ENCODE assay signal across 22 cellular contexts in the genomic region with DNA sequence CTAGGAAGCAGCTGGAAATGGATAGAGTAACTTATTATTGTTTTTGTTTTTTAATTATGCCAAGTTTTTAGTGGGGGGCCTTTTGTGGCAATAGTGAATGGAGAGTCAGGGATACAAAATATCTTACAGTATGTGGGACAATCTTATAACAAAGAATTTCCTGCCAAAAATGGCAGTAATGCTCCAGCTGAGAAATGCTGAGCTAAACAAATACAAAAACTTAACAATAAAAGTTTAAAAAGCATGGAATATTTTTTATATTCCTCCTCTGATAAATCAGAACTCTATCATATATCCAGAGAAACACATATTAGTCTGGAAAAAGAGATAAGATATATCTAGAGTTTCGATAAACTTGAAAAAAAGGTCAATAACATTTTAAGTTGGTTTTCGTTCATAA.
DNase-seq lines count a peak whose midpoint lies in the region; ATAC-seq, FAIRE-seq and TF ChIP-seq lines count a peak whose summit lies in the region.
"Had no signal": no experiment of that assay in that cellular context is flagged by ENCODE, and none has a peak within 500 bp of the region (broad histone marks: within the 10 kb centered on the region; RNA-seq: fewer than 3 reads in every experiment).

No MANE protein-coding gene starts in this region.

- POLR2A ChIA-PET in HepG2 (lab: Yijun Ruan, JAX) = interaction anchor here (1.5 kb wide), 1 partner anchor 14 kb away, joined by 3 read pairs; no protein-coding TSS in a partner anchor
- POLR2A ChIA-PET in K562 (lab: Yijun Ruan, JAX) = no interaction called here

- H4K20me1 ChIP-seq in HepG2 (ENCODE audit: insufficient read depth, low read length) (no peaks in the 10 kb centered on the region), Karpas-422 (ENCODE audit: insufficient read depth, low read depth, low read length) (no peaks in the 10 kb centered on the region), K562 (replicated peaks; ENCODE audit: control insufficient read depth, insufficient read depth, low read length) (no peaks in the 10 kb centered on the region)
- H4K20me1 ChIP-seq: BLaER1 had no signal

- no peaks in the 10 kb centered on the region for H3K9me3 ChIP-seq in HepG2 (ENCODE audit: low read length)
- no peaks in the 10 kb centered on the region for H3K9me3 ChIP-seq in right lobe of liver
- H3K9me3 ChIP-seq in Karpas-422 (ENCODE audit: low read length) = no peaks in the 10 kb centered on the region
- H3K9me3 ChIP-seq in K562 (replicated peaks; ENCODE audit: control insufficient read depth, insufficient read depth, low read depth, low read length) = no peaks in the 10 kb centered on the region
- H3K9me3 ChIP-seq: BE2C, BLaER1 had no signal

- H2AFZ ChIP-seq in HepG2 (ENCODE audit: low read length) = no peak overlapping the region
- H2AFZ ChIP-seq in Karpas-422 (ENCODE audit: low read length) = no peak overlapping the region
- H2AFZ ChIP-seq in K562 (ENCODE audit: low read depth, low read length) = no peak overlapping the region

- no peaks in the 10 kb centered on the region for H3K9me2 ChIP-seq in Karpas-422 (replicated peaks; ENCODE audit: insufficient read depth, low read length)

- H3K9me1 ChIP-seq in K562 (ENCODE audit: control insufficient read depth, insufficient read depth, low read length) = no peaks in the 10 kb centered on the region

- in situ Hi-C loops in HepG2 (cut with HindIII; ENCODE audit: extremely low pct_ligation_motif_present, low pct_unique_long_range_greater_than_20kb) = no loop called here
- in situ Hi-C loops in K562 (cut with MboI) = no loop called here

- H3K79me2 ChIP-seq in HepG2 (ENCODE audit: insufficient read depth, low read length) (no peaks in the 10 kb centered on the region), Karpas-422 (ENCODE audit: low read length) (no peaks in the 10 kb centered on the region), K562 (ENCODE audit: control insufficient read depth, insufficient read depth, low read length) (no peaks in the 10 kb centered on the region)

- BruUV-seq in HepG2 (replicated peaks; lab: Mats Ljungman, UMichigan) (no TSS peak), K562 (replicated peaks; lab: Mats Ljungman, UMichigan) (no TSS peak)

- DNase-seq in HepG2 (ENCODE audit: low spot score) = no peak
- DNase-seq in right lobe of liver = no peak
- peak; percentile 11 for DNase-seq in Karpas-422
- no peak for DNase-seq in K562 (ENCODE audit: extremely low read depth in 1 of 4, low spot score in 3 of 4)
- no peak for DNase-seq in effector CD8-positive, alpha-beta T cell (lab: John Stamatoyannopoulos, UW)
- DNase-seq: ACHN; BE2C; C1 segment of cervical spinal cord; Calu3; CD4-positive, alpha-beta memory T cell; CD4-positive, CD25-positive, alpha-beta regulatory T cell; CD8-positive, alpha-beta memory T cell; COR-L47; DMS79 treated with DMSO at 0.1 percent for 48 hours; GF-D8 had no signal

- no peaks in the 10 kb centered on the region for H3K4me1 ChIP-seq in HepG2 (ENCODE audit: insufficient read depth, low read length)
- no peaks in the 10 kb centered on the region for H3K4me1 ChIP-seq in right lobe of liver
- H3K4me1 ChIP-seq in Karpas-422 (ENCODE audit: low read length) = no peaks in the 10 kb centered on the region
- no peaks in the 10 kb centered on the region for H3K4me1 ChIP-seq in K562 (replicated peaks in 1 of 2; ENCODE audit: control insufficient read depth in 2 of 2, insufficient read depth in 2 of 2, low read length in 2 of 2)
- H3K4me1 ChIP-seq: BE2C, BLaER1 had no signal

- no peak for TF ChIP-seq EP300 in HepG2 (IDR thresholded peaks at IDR 0.05; ENCODE audit: low read depth in 2 of 2, low read length in 2 of 2)
- no peak for TF ChIP-seq EP300 in HepG2 (CRISPR knock-in tag; IDR thresholded peaks at IDR 0.05; ENCODE audit: borderline replicate concordance)
- no peak for TF ChIP-seq EP300 in K562 (IDR thresholded peaks at IDR 0.05; ENCODE audit: low read length)

- TF ChIP-seq POLR2A in HepG2 (IDR thresholded peaks at IDR 0.05; ENCODE audit: insufficient read depth in 1 of 2, low read depth in 2 of 2, low read length in 2 of 2) (no peak), right lobe of liver (IDR thresholded peaks at IDR 0.05) (no peak), K562 (conservative IDR thresholded peaks at IDR 0.05) (no peak)

- TF ChIP-seq RAD21 in HepG2 (CRISPR knock-in tag; IDR thresholded peaks at IDR 0.05) (no peak), K562 (CRISPR knock-in tag; conservative IDR thresholded peaks at IDR 0.05 in 1 of 2, IDR thresholded peaks at IDR 0.05 in 1 of 2) (no peak)

- no peak for TF ChIP-seq CTCF in HepG2 (CRISPR knock-in tag; IDR thresholded peaks at IDR 0.05)
- TF ChIP-seq CTCF in right lobe of liver (IDR thresholded peaks at IDR 0.05) = no peak
- no peak for TF ChIP-seq CTCF in K562 (IDR thresholded peaks at IDR 0.05 in 2 of 3, conservative IDR thresholded peaks at IDR 0.05 in 1 of 3; ENCODE audit: insufficient read depth in 2 of 3, low read depth in 1 of 3, low read length in 3 of 3)

- H3K27me3 ChIP-seq in HepG2 (ENCODE audit: control insufficient read depth in 1 of 2, insufficient read depth in 2 of 2, low read length in 2 of 2) (no peaks in the 10 kb centered on the region), right lobe of liver (no peaks in the 10 kb centered on the region), Karpas-422 (ENCODE audit: low read length) (no peaks in the 10 kb centered on the region), K562 (ENCODE audit: control insufficient read depth in 2 of 2, insufficient read depth in 2 of 2, low read length in 2 of 2) (no peaks in the 10 kb centered on the region)
- H3K27me3 ChIP-seq: BLaER1 had no signal

- FAIRE-seq in HepG2 (lab: Jason Lieb, UNC) (no peak), K562 (lab: Jason Lieb, UNC) (no peak)
- FAIRE-seq: D721Med, G401.6, GM12891 had no signal

- H3K9ac ChIP-seq in HepG2 (ENCODE audit: insufficient read depth, low read depth, low read length) (no peak overlapping the region), Karpas-422 (ENCODE audit: low read length) (no peak overlapping the region), K562 (ENCODE audit: insufficient read depth in 1 of 2, low read depth in 2 of 2, low read length in 2 of 2) (no peak overlapping the region)
- H3K9ac ChIP-seq: BLaER1 had no signal

- no peak overlapping the region for H3K27ac ChIP-seq in HepG2 (ENCODE audit: extremely low read length, insufficient read depth, low read length)
- no peak overlapping the region for H3K27ac ChIP-seq in right lobe of liver
- no peak overlapping the region for H3K27ac ChIP-seq in Karpas-422 (ENCODE audit: low read length)
- no peak overlapping the region for H3K27ac ChIP-seq in K562 (ENCODE audit: extremely low read depth, low read depth, low read length)
- H3K27ac ChIP-seq: 22Rv1, BLaER1 had no signal

- no peak for ATAC-seq in HepG2
- no peak for ATAC-seq in right lobe of liver
- ATAC-seq in K562 = no peak
- ATAC-seq in GM19351 (IDR thresholded peaks at IDR 0.05; ENCODE audit: unreplicated experiment) = no peak
- no peak for ATAC-seq in HG03469 (IDR thresholded peaks at IDR 0.05; ENCODE audit: unreplicated experiment)

- no peak overlapping the region for H3K4me3 ChIP-seq in HepG2 (replicated peaks in 1 of 3; ENCODE audit: insufficient read depth in 1 of 3, low read depth in 2 of 3, low read length in 3 of 3)
- no peak overlapping the region for H3K4me3 ChIP-seq in right lobe of liver
- no peak overlapping the region for H3K4me3 ChIP-seq in Karpas-422 (ENCODE audit: low read length)
- H3K4me3 ChIP-seq in K562 = no peak overlapping the region
- H3K4me3 ChIP-seq: BLaER1 had no signal

- H3K36me3 ChIP-seq in HepG2 (replicated peaks in 1 of 2; ENCODE audit: control insufficient read depth in 1 of 2, insufficient read depth in 2 of 2, low read length in 2 of 2) = no peaks in the 10 kb centered on the region
- H3K36me3 ChIP-seq in right lobe of liver = no peaks in the 10 kb centered on the region
- H3K36me3 ChIP-seq in Karpas-422 (ENCODE audit: insufficient read depth, low read length) = no peaks in the 10 kb centered on the region
- H3K36me3 ChIP-seq in K562 (ENCODE audit: control insufficient read depth, insufficient read depth, low read length) = no peaks in the 10 kb centered on the region
- H3K36me3 ChIP-seq: BE2C, BLaER1 had no signal

- no peak overlapping the region for H3K4me2 ChIP-seq in HepG2 (ENCODE audit: low read depth, low read length)
- no peak overlapping the region for H3K4me2 ChIP-seq in Karpas-422 (ENCODE audit: low read depth, low read length, poor library complexity, severe bottlenecking)
- no peak overlapping the region for H3K4me2 ChIP-seq in K562 (ENCODE audit: insufficient read depth, low read length)
- H3K4me2 ChIP-seq: BLaER1 had no signal

- CTCF ChIA-PET in HepG2 (lab: Yijun Ruan, JAX; ENCODE audit: low intra/inter-chr PET ratio, low total read pairs) (no interaction called here), K562 (lab: Yijun Ruan, JAX; ENCODE audit: low intra/inter-chr PET ratio) (no interaction called here)

- intact Hi-C loops in HepG2 (cut with micrococcal nuclease; ENCODE audit: unreplicated experiment) = no loop called here
- intact Hi-C loops in right lobe of liver (cut with DNase I) = no loop called here
- intact Hi-C loops in K562 (cut with micrococcal nuclease) = no loop called here

- 4% methylated on average over 2 of the region's 2 CpGs for WGBS in HepG2 (ENCODE audit: low lambda C conversion rate)
- WGBS in right lobe of liver (ENCODE audit: insufficient coverage, low coverage, low lambda C conversion rate, missing lambda C conversion rate) = 78% methylated on average over 2 of the region's 2 CpGs
- WGBS in K562 (ENCODE audit: insufficient coverage, low coverage, missing lambda C conversion rate) = 6% methylated on average over 2 of the region's 2 CpGs

TF ChIP-seq in K562, 482 proteins besides CTCF, POLR2A, EP300 and RAD21 (continues in another document):
- peak; percentile 31; the same call in 1 of the 2 replicates for TF ChIP-seq ZNF316 (IDR thresholded peaks at IDR 0.05)

Comparison
In these comparisons a context has a peak if more than half of its experiments do, and no peak if none do; other contexts are left out.
1. Of the 241 proteins assayed by ChIP-seq in both HepG2 and K562: peak only in HepG2: MAFF and MAFK; only in K562: none; in both: none; in neither: 239.